ENCODE assay signal across 10 cellular contexts in genomic region chr11:124760205-124760652, GRCh38. TPM values are rescaled to one million over a fixed set of nuclear protein-coding genes. Genes with fewer than 3 reads are reported as not detected.
DNase-seq lines count a peak whose midpoint lies in the region; ATAC-seq, FAIRE-seq and TF ChIP-seq lines count a peak whose summit lies in the region.
"Had no signal": no experiment of that assay in that cellular context is flagged by ENCODE, and none has a peak within 500 bp of the region (broad histone marks: within the 10 kb centered on the region; RNA-seq: fewer than 3 reads in every experiment).

No MANE protein-coding gene starts in this region.

- H3K9me3 ChIP-seq in CD8-positive, alpha-beta T cell (ENCODE audit: low read length): no peaks in the 10 kb centered on the region
- H3K9me3 ChIP-seq in GM12878 (replicated peaks; ENCODE audit: control insufficient read depth, insufficient read depth, low read length): no peaks in the 10 kb centered on the region
- H3K9me3 ChIP-seq in mucosa of rectum (ENCODE audit: control insufficient read depth in 2 of 2, low read length in 2 of 2): no peaks in the 10 kb centered on the region
- no peaks in the 10 kb centered on the region for H3K9me3 ChIP-seq in A673 (ENCODE audit: low read depth, low read length, poor library complexity, severe bottlenecking)

- H3K79me2 ChIP-seq in GM12878 (ENCODE audit: control insufficient read depth, insufficient read depth, low read length): peaks cover 46% of the 10 kb centered on the region

- peaks cover 3% of the 10 kb centered on the region for H3K36me3 Mint-ChIP-seq in CD8-positive, alpha-beta T cell

- H4K20me1 ChIP-seq in GM12878 (ENCODE audit: control insufficient read depth, insufficient read depth): no peaks in the 10 kb centered on the region

- peaks cover 40% of the 10 kb centered on the region for H3K27me3 Mint-ChIP-seq in CD8-positive, alpha-beta T cell (ENCODE audit: low read depth)

- peak overlapping the region; percentile 64 for H2AFZ ChIP-seq in GM12878 (ENCODE audit: control insufficient read depth, low read depth, low read length)

- intact Hi-C loops in CD8-positive, alpha-beta T cell (cut with DNase I, micrococcal nuclease): loop anchor here (5.0 kb wide), 2 partner anchors 117 to 352 kb away; partner anchors contain the start of gene TMEM218 (in 1 of the 2)
- intact Hi-C loops in GM12878 (cut with micrococcal nuclease; ENCODE audit: unreplicated experiment) (no loop called here), A673 (cut with micrococcal nuclease; ENCODE audit: unreplicated experiment) (loop anchor here (10.0 kb wide), 1 partner anchor 345 kb away; no protein-coding TSS in a partner anchor)

- H3K27me3 ChIP-seq in CD8-positive, alpha-beta T cell (ENCODE audit: insufficient read depth, low read length): peaks cover 32% of the 10 kb centered on the region
- H3K27me3 ChIP-seq in GM12878 (replicated peaks in 1 of 2; ENCODE audit: control insufficient read depth in 2 of 2, insufficient read depth in 2 of 2, low read length in 1 of 2): no peaks in the 10 kb centered on the region
- peaks cover 0 to 13% of the 10 kb centered on the region in 2 donors for H3K27me3 ChIP-seq in mucosa of rectum (ENCODE audit: control insufficient read depth in 2 of 2, insufficient read depth in 2 of 2, low read length in 2 of 2)
- H3K27me3 ChIP-seq in A673 (replicated peaks; ENCODE audit: insufficient read depth, low read depth, low read length, poor library complexity): no peaks in the 10 kb centered on the region

- SMC1A ChIA-PET in GM12878 (lab: Charles Lee; ENCODE audit: uncharacterized antibody, unreplicated experiment): interaction anchor here (1.3 to 8.8 kb wide), 4 partner anchors 14 to 89 kb away, joined by 13 to 93 read pairs (median 66); partner anchors contain the start of genes SIAE and SPA17

- CTCF ChIA-PET in CD8-positive, alpha-beta T cell (lab: Charles Lee): interaction anchor here (0.9 to 10.8 kb wide), 4 partner anchors 15 to 89 kb away, joined by 5 to 174 read pairs (median 76); partner anchors contain the start of genes MSANTD2, SIAE and SPA17
- CTCF ChIA-PET in GM12878 (lab: Yijun Ruan, JAX): interaction anchor here (1.5 to 16.3 kb wide), 6 partner anchors 16 to 137 kb away, joined by 4 to 272 read pairs (median 98); partner anchors contain the start of genes MSANTD2, NRGN, SIAE and SPA17
- CTCF ChIA-PET in A673 (lab: Charles Lee): interaction anchor here (2.1 kb wide), 1 partner anchor 91 kb away, joined by 9 read pairs; no protein-coding TSS in a partner anchor

- peak overlapping the region; percentile 32 for H3K27ac Mint-ChIP-seq in CD8-positive, alpha-beta T cell

- no peaks in the 10 kb centered on the region for H3K9me3 Mint-ChIP-seq in CD8-positive, alpha-beta T cell

- H3K9ac ChIP-seq in GM12878 (ENCODE audit: control insufficient read depth, insufficient read depth, low read length): peak overlapping the region; percentile 87
- H3K9ac ChIP-seq in mucosa of rectum (ENCODE audit: low read depth in 1 of 2, low read length in 2 of 2): peak overlapping the region in 1 of 2 donors; percentile 34

- peak overlapping the region; percentile 98 for H3K4me2 ChIP-seq in GM12878 (ENCODE audit: control insufficient read depth, insufficient read depth)

- BruUV-seq in GM12878 (replicated peaks; lab: Mats Ljungman, UMichigan) (no TSS peak), A673 (replicated peaks; lab: Mats Ljungman, UMichigan) (no TSS peak)

- FAIRE-seq in GM12878 (lab: Jason Lieb, UNC): no peak

- no peak for TF ChIP-seq EP300 in GM12878 (IDR thresholded peaks at IDR 0.05; ENCODE audit: borderline replicate concordance in 1 of 2, control insufficient read depth in 1 of 2, low read depth in 2 of 2, low read length in 2 of 2)

- no peak overlapping the region for H3K4me3 ChIP-seq in CD8-positive, alpha-beta T cell (ENCODE audit: low read depth, low read length)
- H3K4me3 ChIP-seq in GM12878 (peak overlapping the region; percentile 83), mucosa of rectum (ENCODE audit: low read length in 2 of 2) (peak overlapping the region in 1 of 2 donors; percentile 29), A673 (ENCODE audit: low read depth, low read length, poor library complexity, severe bottlenecking) (no peak overlapping the region)

- H3K4me3 Mint-ChIP-seq in CD8-positive, alpha-beta T cell: peak overlapping the region; percentile 49

- peaks cover 34% of the 10 kb centered on the region for H3K4me1 ChIP-seq in CD8-positive, alpha-beta T cell (ENCODE audit: insufficient read depth, low read length)
- H3K4me1 ChIP-seq in GM12878 (ENCODE audit: control insufficient read depth, insufficient read depth, low read length) (peaks cover 18% of the 10 kb centered on the region), mucosa of rectum (ENCODE audit: control insufficient read depth in 2 of 2, insufficient read depth in 2 of 2, low read length in 2 of 2) (peaks cover 23 to 30% of the 10 kb centered on the region in 2 donors), A673 (ENCODE audit: insufficient read depth, low read length, poor library complexity, severe bottlenecking) (peaks cover 10% of the 10 kb centered on the region)

- H3K36me3 ChIP-seq in CD8-positive, alpha-beta T cell (ENCODE audit: insufficient read depth, low read length): no peaks in the 10 kb centered on the region
- H3K36me3 ChIP-seq in GM12878 (ENCODE audit: control insufficient read depth in 2 of 2, insufficient read depth in 2 of 2, low read length in 1 of 2): no peaks in the 10 kb centered on the region; a peak in 2 of 4 replicates
- peaks cover 2 to 4% of the 10 kb centered on the region in 2 donors for H3K36me3 ChIP-seq in mucosa of rectum (ENCODE audit: control insufficient read depth in 2 of 2, insufficient read depth in 2 of 2, low read length in 2 of 2)
- no peaks in the 10 kb centered on the region for H3K36me3 ChIP-seq in A673 (ENCODE audit: insufficient read depth, low read length, poor library complexity, severe bottlenecking)

- in situ Hi-C loops in GM12878 (cut with MboI): loop anchor here (5.0 kb wide), 1 partner anchor 88 kb away; the partner anchor contains the start of genes SIAE and SPA17

- peaks cover 33% of the 10 kb centered on the region for H3K4me1 Mint-ChIP-seq in CD8-positive, alpha-beta T cell (ENCODE audit: low read depth)

- POLR2A ChIA-PET in CD8-positive, alpha-beta T cell (lab: Charles Lee): interaction anchor here (1.5 to 2.1 kb wide), 3 partner anchors 14 to 87 kb away, joined by 5 to 9 read pairs (median 9); partner anchors contain the start of genes MSANTD2, SIAE and SPA17
- POLR2A ChIA-PET in GM12878 (lab: Charles Lee): interaction anchor here (1.1 to 2.3 kb wide), 5 partner anchors 9 to 86 kb away, joined by 5 to 12 read pairs (median 9); partner anchors contain the start of gene SPA17
- POLR2A ChIA-PET in A673 (lab: Charles Lee; ENCODE audit: low non-redundant PET): no interaction called here

- no peak for TF ChIP-seq CTCF in CD8-positive, alpha-beta T cell (IDR thresholded peaks at IDR 0.05)
- TF ChIP-seq CTCF in GM12878 (IDR thresholded peaks at IDR 0.05 in 2 of 3, conservative IDR thresholded peaks at IDR 0.05 in 1 of 3; ENCODE audit: control insufficient read depth in 2 of 3, extremely low read depth in 1 of 3, insufficient read depth in 1 of 3, low read depth in 3 of 3, low read length in 3 of 3) (no peak), A673 (conservative IDR thresholded peaks at IDR 0.05; ENCODE audit: low read depth, low read length) (no peak)

- TF ChIP-seq POLR2A in GM12878 (IDR thresholded peaks at IDR 0.05; ENCODE audit: low read depth, low read length): peak; percentile 34; the same call in 1 of the 2 replicates

- ATAC-seq in CD8-positive, alpha-beta T cell: no peak
- ATAC-seq in GM21390 (IDR thresholded peaks at IDR 0.05; ENCODE audit: unreplicated experiment): peak; percentile 25
- ATAC-seq in GM12878: peak; percentile 19
- ATAC-seq in GM21447 (IDR thresholded peaks at IDR 0.05; ENCODE audit: unreplicated experiment): no peak

- WGBS in GM12878 (ENCODE audit: insufficient coverage, insufficient replicate concordance, low lambda C conversion rate, missing lambda C conversion rate): 31% methylated on average over 25 of the region's 25 CpGs

- no peak for DNase-seq in CD8-positive, alpha-beta T cell
- DNase-seq in GM12878 (ENCODE audit: low read depth, low spot score): no peak
- no peak for DNase-seq in NCI-H524 treated with DMSO at 0.1 percent for 48 hours (lab: John Stamatoyannopoulos, UW)
- no peak for DNase-seq in dedifferentiated amniotic fluid mesenchymal stem cell (ENCODE audit: extremely low spot score)
- no peak for DNase-seq in A673 (ENCODE audit: low spot score)

- RAD21 ChIA-PET in GM12878 (lab: Charles Lee; ENCODE audit: unreplicated experiment): interaction anchor here (1.1 to 5.8 kb wide), 5 partner anchors 14 to 90 kb away, joined by 3 to 67 read pairs (median 34); no protein-coding TSS in a partner anchor

- no peak overlapping the region for H3K27ac ChIP-seq in CD8-positive, alpha-beta T cell (ENCODE audit: low read depth, low read length)
- peak overlapping the region; percentile 82 for H3K27ac ChIP-seq in GM12878 (ENCODE audit: control insufficient read depth, insufficient read depth)
- H3K27ac ChIP-seq in mucosa of rectum (ENCODE audit: low read depth in 2 of 2, low read length in 2 of 2): peak overlapping the region; percentile 31 to 48
- H3K27ac ChIP-seq in A673 (ENCODE audit: low read depth, low read length, poor library complexity, severe bottlenecking): no peak overlapping the region

- TF ChIP-seq RAD21 in GM12878 (IDR thresholded peaks at IDR 0.05; ENCODE audit: insufficient read depth, low read depth, low read length): no peak

RNA-seq across cellular contexts. Expression of gene ESAM, which starts 1.9 kb away (rescaled TPM):
- 1 to 10 TPM in 1 of 2 experiments, under 1 TPM in 1; 0.69 to 1.6 TPM for total RNA-seq in CD8-positive, alpha-beta T cell
- total RNA-seq in GM12878 (2013; cell fraction: nucleolus; rRNA removed): 17.0 and 18.6 TPM in 2 replicates
- total RNA-seq in GM12878 (2014; rRNA removed) (16.3 and 20.6 TPM in 2 replicates), GM12878 (2014; rRNA removed; fragmentation: Illumina TruSeq; extraction: Trizol) (9.2 and 9.4 TPM in 2 replicates), GM12878 (2021) (26.1 and 26.9 TPM in 2 replicates), A673 (2021) (1.2 and 1.5 TPM in 2 replicates)
- 7.7 TPM for polyA plus RNA-seq in GM12878 (2011; ENCODE audit: low read depth)
- polyA plus RNA-seq in GM12878 (2011; rRNA removed) (5.7 and 15.3 TPM in 2 replicates), GM12878 (2014; fragmentation: Illumina TruSeq; extraction: Trizol) (14.4 and 18.4 TPM in 2 replicates), GM12878 (2014; fragmentation: Nextera tagmentation; extraction: Ambion mirVana) (1 to 10 TPM; 2.7 to 6.9 TPM), GM12878 (2014; rRNA removed) (22.3 and 24.6 TPM in 2 replicates), GM12878 (2016; fragmentation: Nextera tagmentation; extraction: Ambion mirVana) (10 to 100 TPM; 34.2 to 43.6 TPM)
- polyA plus RNA-seq in GM12878 (2011; cell fraction: cytosol; rRNA removed): 12.8 and 13.5 TPM in 2 replicates
- polyA plus RNA-seq in GM12878 (2011; cell fraction: nucleus; rRNA removed): 32.4 and 38.8 TPM in 2 replicates
- polyA plus RNA-seq in GM12878 (2012): 17.7 and 20.4 TPM in 2 replicates
- polyA minus RNA-seq in GM12878 (2011; rRNA and poly(A)+ RNA removed): 6.6 and 9.7 TPM in 2 replicates
- 2.5 and 2.9 TPM in 2 replicates for polyA minus RNA-seq in GM12878 (2011; cell fraction: cytosol; rRNA and poly(A)+ RNA removed)
- 7.5 and 9.0 TPM in 2 replicates for polyA minus RNA-seq in GM12878 (2011; cell fraction: nucleus; rRNA and poly(A)+ RNA removed)

RNA-seq across cellular contexts. Expression of gene VSIG2, which starts 8.2 kb away (rescaled TPM):
- total RNA-seq in CD8-positive, alpha-beta T cell: under 1 TPM; 0.58 to 0.65 TPM
- total RNA-seq in GM12878 (2013; cell fraction: nucleolus; rRNA removed): 0.46 TPM in 1 of 2 replicates, not detected in the other
- total RNA-seq in GM12878 (2014; rRNA removed): not detected in 2 replicates
- 0.13 TPM in 1 of 2 replicates, not detected in the other for total RNA-seq in GM12878 (2014; rRNA removed; fragmentation: Illumina TruSeq; extraction: Trizol)
- total RNA-seq in GM12878 (2021): 0.31 and 0.40 TPM in 2 replicates
- not detected for polyA plus RNA-seq in GM12878 (2011; ENCODE audit: low read depth)
- polyA plus RNA-seq in GM12878 (2011; rRNA removed): 0.12 and 0.15 TPM in 2 replicates
- polyA plus RNA-seq in GM12878 (2011; cell fraction: cytosol; rRNA removed): 0.07 TPM in 1 of 2 replicates, not detected in the other
- polyA plus RNA-seq in GM12878 (2011; cell fraction: nucleus; rRNA removed): 0.41 and 1.0 TPM in 2 replicates
- 0.14 TPM in 1 of 2 replicates, not detected in the other for polyA plus RNA-seq in GM12878 (2012)
- not detected in 2 replicates for polyA plus RNA-seq in GM12878 (2014; fragmentation: Illumina TruSeq; extraction: Trizol)
- not detected for polyA plus RNA-seq in GM12878 (2014; fragmentation: Nextera tagmentation; extraction: Ambion mirVana)
- polyA plus RNA-seq in GM12878 (2014; rRNA removed): 0.15 and 0.27 TPM in 2 replicates
- polyA plus RNA-seq in GM12878 (2016; fragmentation: Nextera tagmentation; extraction: Ambion mirVana): under 1 TPM in 1 of 2 experiments, not detected in 1; 0.19 TPM
- polyA minus RNA-seq in GM12878 (2011; rRNA and poly(A)+ RNA removed): not detected in 2 replicates
- not detected in 2 replicates for polyA minus RNA-seq in GM12878 (2011; cell fraction: cytosol; rRNA and poly(A)+ RNA removed)
- not detected in 2 replicates for polyA minus RNA-seq in GM12878 (2011; cell fraction: nucleus; rRNA and poly(A)+ RNA removed)
- total RNA-seq in A673 (2021): not detected in 2 replicates
- total RNA-seq: Daoy, MCF 10A had no signal

RNA-seq across cellular contexts. Expression of gene NRGN, which starts 20.5 kb away (rescaled TPM):
- under 1 TPM; 0.31 to 0.41 TPM for total RNA-seq in CD8-positive, alpha-beta T cell
- total RNA-seq in GM12878 (2013; cell fraction: nucleolus; rRNA removed): not detected in 2 replicates
- total RNA-seq in GM12878 (2014; rRNA removed): 0.49 and 1.1 TPM in 2 replicates
- total RNA-seq in GM12878 (2014; rRNA removed; fragmentation: Illumina TruSeq; extraction: Trizol): 0.36 TPM in 1 of 2 replicates, not detected in the other
- total RNA-seq in GM12878 (2021): 2.7 and 3.2 TPM in 2 replicates
- 0.84 TPM for polyA plus RNA-seq in GM12878 (2011; ENCODE audit: low read depth)
- 0.97 and 2.1 TPM in 2 replicates for polyA plus RNA-seq in GM12878 (2011; rRNA removed)
- 4.2 and 5.7 TPM in 2 replicates for polyA plus RNA-seq in GM12878 (2011; cell fraction: cytosol; rRNA removed)
- polyA plus RNA-seq in GM12878 (2011; cell fraction: nucleus; rRNA removed): 9.3 and 10.5 TPM in 2 replicates
- 2.3 and 2.8 TPM in 2 replicates for polyA plus RNA-seq in GM12878 (2012)
- 1.2 TPM in 1 of 2 replicates, not detected in the other for polyA plus RNA-seq in GM12878 (2014; fragmentation: Illumina TruSeq; extraction: Trizol)
- not detected for polyA plus RNA-seq in GM12878 (2014; fragmentation: Nextera tagmentation; extraction: Ambion mirVana)
- polyA plus RNA-seq in GM12878 (2014; rRNA removed): 2.8 and 3.5 TPM in 2 replicates
- 1 to 10 TPM in 1 of 2 experiments, under 1 TPM in 1; 0.92 to 1.1 TPM for polyA plus RNA-seq in GM12878 (2016; fragmentation: Nextera tagmentation; extraction: Ambion mirVana)
- 0.88 and 0.95 TPM in 2 replicates for polyA minus RNA-seq in GM12878 (2011; rRNA and poly(A)+ RNA removed)
- polyA minus RNA-seq in GM12878 (2011; cell fraction: cytosol; rRNA and poly(A)+ RNA removed): 2.0 and 2.1 TPM in 2 replicates
- polyA minus RNA-seq in GM12878 (2011; cell fraction: nucleus; rRNA and poly(A)+ RNA removed): 1.9 and 2.4 TPM in 2 replicates
- total RNA-seq in A673 (2021): 38.1 and 43.8 TPM in 2 replicates

RNA-seq across cellular contexts. Expression of gene MSANTD2, which starts 40.0 kb away (rescaled TPM):
- 1 to 10 TPM; 4.3 to 4.5 TPM for total RNA-seq in CD8-positive, alpha-beta T cell
- 9.9 and 13.0 TPM in 2 replicates for total RNA-seq in GM12878 (2013; cell fraction: nucleolus; rRNA removed)
- total RNA-seq in GM12878 (2014; rRNA removed): 12.0 and 13.7 TPM in 2 replicates
- 10.6 and 11.2 TPM in 2 replicates for total RNA-seq in GM12878 (2014; rRNA removed; fragmentation: Illumina TruSeq; extraction: Trizol)
- total RNA-seq in GM12878 (2021): 8.7 and 9.0 TPM in 2 replicates
- polyA plus RNA-seq in GM12878 (2011; ENCODE audit: low read depth): 3.1 TPM
- polyA plus RNA-seq in GM12878 (2011; rRNA removed): 7.2 and 10.4 TPM in 2 replicates
- polyA plus RNA-seq in GM12878 (2011; cell fraction: cytosol; rRNA removed): 3.4 and 3.9 TPM in 2 replicates
- polyA plus RNA-seq in GM12878 (2011; cell fraction: nucleus; rRNA removed): 12.3 and 14.2 TPM in 2 replicates
- 3.2 and 5.0 TPM in 2 replicates for polyA plus RNA-seq in GM12878 (2012)
- 11.6 and 17.5 TPM in 2 replicates for polyA plus RNA-seq in GM12878 (2014; fragmentation: Illumina TruSeq; extraction: Trizol)
- 1 to 10 TPM; 3.0 to 4.1 TPM for polyA plus RNA-seq in GM12878 (2014; fragmentation: Nextera tagmentation; extraction: Ambion mirVana)
- 12.4 and 13.8 TPM in 2 replicates for polyA plus RNA-seq in GM12878 (2014; rRNA removed)
- polyA plus RNA-seq in GM12878 (2016; fragmentation: Nextera tagmentation; extraction: Ambion mirVana): 1 to 10 TPM; 6.4 to 7.0 TPM
- 1.8 and 1.9 TPM in 2 replicates for polyA minus RNA-seq in GM12878 (2011; rRNA and poly(A)+ RNA removed)
- polyA minus RNA-seq in GM12878 (2011; cell fraction: cytosol; rRNA and poly(A)+ RNA removed): 3.6 and 4.0 TPM in 2 replicates
- polyA minus RNA-seq in GM12878 (2011; cell fraction: nucleus; rRNA and poly(A)+ RNA removed): 5.3 and 9.5 TPM in 2 replicates
- total RNA-seq in A673 (2021): 31.4 and 33.3 TPM in 2 replicates

Comparison
In these comparisons a context has a peak if more than half of its experiments do, and no peak if none do; other contexts are left out.
1. ATAC-seq: peak in GM21390 (single experiment) and GM12878 (single experiment); none in CD8-positive, alpha-beta T cell (single experiment) and GM21447 (single experiment).
2. H3K27ac ChIP-seq: peak in GM12878 (single experiment) and mucosa of rectum (2 of 2); none in CD8-positive, alpha-beta T cell (single experiment) and A673 (single experiment).